ENCODE assay signal across 18 cellular contexts in the genomic region with DNA sequence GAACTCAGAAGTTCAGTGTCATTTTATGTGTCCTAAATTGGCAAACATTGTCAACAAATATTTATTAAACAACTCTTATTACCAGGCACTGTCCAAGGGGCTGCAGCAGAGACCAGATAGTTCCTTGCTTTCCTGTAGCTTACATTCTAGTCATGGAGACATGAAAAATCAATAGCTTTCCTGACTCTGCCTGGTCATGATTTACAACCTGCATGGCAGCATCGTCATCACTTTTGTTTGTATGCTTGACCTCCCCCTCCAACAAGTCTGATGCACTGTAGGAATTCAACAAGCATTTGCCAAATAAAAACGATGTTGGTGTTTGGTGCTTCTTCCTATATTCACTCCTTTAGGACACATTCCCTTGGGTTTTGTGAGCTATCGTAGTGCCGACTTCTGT.
DNase-seq lines count a peak whose midpoint lies in the region; ATAC-seq and TF ChIP-seq lines count a peak whose summit lies in the region.
"Had no signal": no experiment of that assay in that cellular context is flagged by ENCODE, and none has a peak within 500 bp of the region (broad histone marks: within the 10 kb centered on the region; RNA-seq: fewer than 3 reads in every experiment).

No MANE protein-coding gene starts in this region.

- peak overlapping the region; percentile 95 for H4K91ac ChIP-seq in trophoblast cell (ENCODE audit: low read depth, low read length)

- peaks cover 2% of the 10 kb centered on the region for H3K79me2 ChIP-seq in trophoblast cell (ENCODE audit: control insufficient read depth, insufficient read depth, low read length, poor library complexity)

- H3K4me2 ChIP-seq in trophoblast cell (ENCODE audit: low read length), result no peak overlapping the region

- H3K36me3 ChIP-seq in heart right ventricle (peaks cover 0 to 11% (median 0%) of the 10 kb centered on the region in 9 donors), trophoblast cell (ENCODE audit: control insufficient read depth in 1 of 2, insufficient read depth in 2 of 2, low read length in 2 of 2) (no peaks in the 10 kb centered on the region), urinary bladder (ENCODE audit: insufficient read depth) (no peaks in the 10 kb centered on the region), upper lobe of right lung (no peaks in the 10 kb centered on the region)
- H3K36me3 ChIP-seq: pancreas had no signal

- ATAC-seq in heart right ventricle (no peak), right cardiac atrium (no peak), GM18858 (IDR thresholded peaks at IDR 0.05; ENCODE audit: unreplicated experiment) (no peak), upper lobe of right lung (no peak)
- ATAC-seq: activated CD8-positive, alpha-beta T cell treated with anti-CD3 and anti-CD28 coated beads for 36 hours; activated T-cell treated with anti-CD3 and anti-CD28 coated beads, Interleukin-2, amount 50 U/mL, for 72 hours; stimulated activated effector memory CD8-positive, alpha-beta T cell treated with anti-CD3 and anti-CD28 coated beads, Interleukin-12 subunit alpha, Interleukin-12 subunit beta, amount 100 ng/mL, for 72 hours had no signal

- peak overlapping the region; percentile 90 for H3K4ac ChIP-seq in trophoblast cell (ENCODE audit: low read depth, low read length)

- no peak overlapping the region for H2AFZ ChIP-seq in trophoblast cell (ENCODE audit: insufficient read depth, low read length, poor library complexity)

- H3K27ac ChIP-seq in heart right ventricle (peak overlapping the region in 9 of 10 donors; percentile 9 to 85 (median 82)), right cardiac atrium (ENCODE audit: low read length) (peak overlapping the region; percentile 60), trophoblast cell (ENCODE audit: low read depth, low read length) (peak overlapping the region; percentile 96), urinary bladder (ENCODE audit: low read depth) (peak overlapping the region; percentile 1), upper lobe of right lung (no peak overlapping the region)
- H3K27ac ChIP-seq: WERI-Rb-1 had no signal

- H3K14ac ChIP-seq in trophoblast cell (ENCODE audit: low read length), result peak overlapping the region; percentile 88

- intact Hi-C loops in heart right ventricle (cut with DNase I), result no loop called here
- intact Hi-C loops in cardiac septum (cut with DNase I), result loop anchor here (5.0 kb wide), 1 partner anchor 136 kb away; no protein-coding TSS in a partner anchor
- intact Hi-C loops in right cardiac atrium (cut with DNase I), result no loop called here
- intact Hi-C loops in upper lobe of right lung (cut with DNase I), result no loop called here

- H3K27me3 ChIP-seq in heart right ventricle (no peaks in the 10 kb centered on the region), right cardiac atrium (ENCODE audit: control insufficient read depth, insufficient read depth) (no peaks in the 10 kb centered on the region), trophoblast cell (ENCODE audit: insufficient read depth, low read length) (no peaks in the 10 kb centered on the region), upper lobe of right lung (no peaks in the 10 kb centered on the region)
- H3K27me3 ChIP-seq: pancreas had no signal

- peak overlapping the region; percentile 40 for H4K8ac ChIP-seq in trophoblast cell (ENCODE audit: low read depth, low read length)

- DNase-seq in heart right ventricle (no peak), cardiac septum (ENCODE audit: low spot score) (no peak), right cardiac atrium (no peak), trophoblast cell (no peak), NCI-H82 treated with DMSO at 0.1 percent for 48 hours (lab: John Stamatoyannopoulos, UW; ENCODE audit: unreplicated experiment) (no peak), upper lobe of right lung (no peak)
- DNase-seq: activated CD8-positive, alpha-beta T cell treated with anti-CD3 and anti-CD28 coated beads for 36 hours; activated naive CD8-positive, alpha-beta T cell treated with anti-CD3 and anti-CD28 coated beads, Interleukin-2, amount 10 ng/mL, durations not matched to agents 7 days and 5 days; activated T-cell treated with anti-CD3 and anti-CD28 coated beads, Interleukin-2, amount 50 U/mL, for 72 hours; GOT3; NCI-H1436 treated with DMSO at 0.1 percent for 48 hours; NCI-H446 treated with DMSO at 0.1 percent for 48 hours; pancreas; SIG-M5; WERI-Rb-1 had no signal

- H2BK12ac ChIP-seq in trophoblast cell (ENCODE audit: low read length), result peak overlapping the region; percentile 96

- H3K4me3 ChIP-seq in heart right ventricle, result no peak overlapping the region
- no peak overlapping the region for H3K4me3 ChIP-seq in right cardiac atrium (ENCODE audit: low read length)
- no peak overlapping the region for H3K4me3 ChIP-seq in trophoblast cell (ENCODE audit: low read depth, low read length)
- H3K4me3 ChIP-seq in urinary bladder (ENCODE audit: low read depth, low read length), result no peak overlapping the region
- no peak overlapping the region for H3K4me3 ChIP-seq in upper lobe of right lung
- H3K4me3 ChIP-seq: pancreas had no signal

- H3K9me3 ChIP-seq in heart right ventricle (no peaks in the 10 kb centered on the region), right cardiac atrium (ENCODE audit: control insufficient read depth, low read length) (no peaks in the 10 kb centered on the region), trophoblast cell (ENCODE audit: insufficient read depth, low read depth, low read length) (no peaks in the 10 kb centered on the region), upper lobe of right lung (no peaks in the 10 kb centered on the region)
- H3K9me3 ChIP-seq: pancreas had no signal

- no peak for TF ChIP-seq CTCF in heart right ventricle (IDR thresholded peaks at IDR 0.05)
- no peak for TF ChIP-seq CTCF in upper lobe of right lung (IDR thresholded peaks at IDR 0.05)

- peak overlapping the region; percentile 78 for H2AK5ac ChIP-seq in trophoblast cell (ENCODE audit: low read length)

- peak overlapping the region; percentile 87 for H2BK120ac ChIP-seq in trophoblast cell (ENCODE audit: insufficient read depth, low read length, poor library complexity)

- H3K79me1 ChIP-seq in trophoblast cell (ENCODE audit: low read length), result peaks cover 44% of the 10 kb centered on the region

- H2BK5ac ChIP-seq in trophoblast cell (ENCODE audit: low read depth, low read length, poor library complexity), result peak overlapping the region; percentile 92

- no peak overlapping the region for H3K23ac ChIP-seq in trophoblast cell (ENCODE audit: low read length)

- WGBS in heart right ventricle, 2 donors, result 68 to 74% methylated on average over 4 of the region's 4 CpGs
- 61% methylated on average over 4 of the region's 4 CpGs for WGBS in right cardiac atrium
- WGBS in trophoblast cell (ENCODE audit: extremely low coverage, insufficient coverage, insufficient read length), result no CpG with 5 or more reads among the region's 4 CpGs
- 67% methylated on average over 4 of the region's 4 CpGs for WGBS in urinary bladder

- H3K18ac ChIP-seq in trophoblast cell (ENCODE audit: low read length), result peak overlapping the region; percentile 42

- peaks cover 24 to 100% (median 70%) of the 10 kb centered on the region in 9 donors for H3K4me1 ChIP-seq in heart right ventricle
- H3K4me1 ChIP-seq in right cardiac atrium (ENCODE audit: control insufficient read depth, insufficient read depth, low read length), result peaks cover 13% of the 10 kb centered on the region
- H3K4me1 ChIP-seq in trophoblast cell (ENCODE audit: control insufficient read depth in 1 of 2, insufficient read depth in 2 of 2, low read length in 2 of 2), result peaks cover 26 to 42% of the 10 kb centered on the region in 2 experiments
- H3K4me1 ChIP-seq in urinary bladder (ENCODE audit: insufficient read depth), result peaks cover 4% of the 10 kb centered on the region
- peaks cover 40% of the 10 kb centered on the region for H3K4me1 ChIP-seq in upper lobe of right lung

- no peak overlapping the region for H3K9ac ChIP-seq in trophoblast cell (ENCODE audit: low read length)

- H4K12ac ChIP-seq in trophoblast cell (ENCODE audit: low read depth, low read length), result no peak overlapping the region
